ENCODE assay signal across 9 cellular contexts in the genomic region with DNA sequence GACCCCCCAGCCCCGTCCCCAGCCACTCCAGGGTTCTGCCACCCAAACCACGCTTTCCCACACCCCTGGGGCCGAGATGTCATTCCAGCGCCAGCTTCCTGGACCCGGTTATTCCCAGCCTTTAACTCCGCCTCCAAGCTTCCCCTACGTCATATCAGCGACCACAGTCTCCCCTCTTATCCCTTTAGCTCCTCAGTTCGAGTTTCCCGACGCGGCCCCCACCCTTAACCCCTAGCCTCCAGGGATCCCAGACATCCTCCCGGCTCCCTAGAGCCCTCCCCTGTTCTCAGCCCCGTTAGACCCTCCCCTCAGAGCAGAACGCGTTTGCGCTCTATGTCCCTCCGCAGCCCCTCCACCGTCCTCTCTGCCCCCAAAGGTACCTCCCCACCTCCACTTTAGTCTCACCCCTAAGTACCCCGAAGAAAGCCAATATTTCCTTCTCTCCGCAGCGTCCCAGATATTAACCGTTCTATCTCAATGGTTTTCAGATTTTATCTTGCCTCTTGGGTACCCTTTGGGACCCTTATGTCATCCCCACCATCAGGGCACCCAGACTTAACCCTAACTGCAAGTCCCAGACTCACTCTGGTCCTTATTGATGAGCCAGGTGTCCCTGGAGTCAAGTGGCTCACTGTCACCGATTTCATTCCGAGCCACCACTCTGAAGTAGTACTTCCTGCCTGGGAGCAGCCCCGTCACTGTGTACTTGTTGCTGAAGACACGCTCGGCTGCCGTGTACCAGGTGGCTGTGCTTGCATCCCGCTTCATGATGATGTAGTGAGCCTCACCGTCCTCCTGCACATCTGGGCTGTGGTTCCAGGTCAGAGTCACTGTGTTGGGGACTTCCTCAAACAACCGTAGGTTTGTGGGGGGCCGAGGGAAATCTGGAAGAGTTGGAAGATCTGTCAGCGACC. TPM values are rescaled to one million over a fixed set of nuclear protein-coding genes. Genes with fewer than 3 reads are reported as not detected.
DNase-seq lines count a peak whose midpoint lies in the region; ATAC-seq, FAIRE-seq and TF ChIP-seq lines count a peak whose summit lies in the region.
"Had no signal": no experiment of that assay in that cellular context is flagged by ENCODE, and none has a peak within 500 bp of the region (broad histone marks: within the 10 kb centered on the region; RNA-seq: fewer than 3 reads in every experiment).

No MANE protein-coding gene starts in this region.

- intact Hi-C loops in activated naive CD4-positive, alpha-beta T cell treated with anti-CD3 and anti-CD28 coated beads for 36 hours (cut with micrococcal nuclease) = loop anchor here (2.0 to 5.0 kb wide), 2 partner anchors 38 to 384 kb away; a partner anchor contains a TSS
- intact Hi-C loops in pancreas (cut with DNase I) = no loop called here

- CTCF ChIA-PET in activated naive CD4-positive, alpha-beta T cell treated with anti-CD3 and anti-CD28 coated beads for 36 hours (lab: Charles Lee) = interaction anchor here (0.9 to 6.8 kb wide), 4 partner anchors 15 to 166 kb away, joined by 3 to 51 read pairs (median 4); no protein-coding TSS in a partner anchor

- H3K4me3 ChIP-seq in pancreas = peak overlapping the region; percentile 15 to 50 (median 29)

- H3K27me3 ChIP-seq in pancreas = no peaks in the 10 kb centered on the region

- peak overlapping the region; percentile 71 for H3K4me3 Mint-ChIP-seq in activated naive CD4-positive, alpha-beta T cell treated with anti-CD3 and anti-CD28 coated beads for 36 hours
- H3K4me3 Mint-ChIP-seq in glutamatergic neuron (ENCODE audit: unreplicated experiment) = peak overlapping the region; percentile 70

- no peak for FAIRE-seq in pancreas (lab: Jason Lieb, UNC)
- FAIRE-seq: endometrium had no signal

- peaks cover 3 to 9% (median 5%) of the 10 kb centered on the region in 3 donors for H3K4me1 ChIP-seq in pancreas

- peak overlapping the region; percentile 20 to 67 (median 54) for H3K27ac ChIP-seq in pancreas

- 15 to 17% methylated on average over 30 to 34 of the region's 34 CpGs for WGBS in pancreas, 2 donors

- no peaks in the 10 kb centered on the region for H3K27me3 Mint-ChIP-seq in activated naive CD4-positive, alpha-beta T cell treated with anti-CD3 and anti-CD28 coated beads for 36 hours (ENCODE audit: low read depth)
- H3K27me3 Mint-ChIP-seq in glutamatergic neuron (ENCODE audit: unreplicated experiment) = peaks cover 6% of the 10 kb centered on the region

- H3K4me1 Mint-ChIP-seq in activated naive CD4-positive, alpha-beta T cell treated with anti-CD3 and anti-CD28 coated beads for 36 hours (ENCODE audit: low read depth) = peaks cover 23% of the 10 kb centered on the region
- peaks cover 3% of the 10 kb centered on the region for H3K4me1 Mint-ChIP-seq in glutamatergic neuron (ENCODE audit: low read depth, unreplicated experiment)

- H3K9me3 ChIP-seq in pancreas = no peaks in the 10 kb centered on the region

- TF ChIP-seq CTCF in glutamatergic neuron (IDR thresholded peaks at IDR 0.05; ENCODE audit: partially characterized antibody, unreplicated experiment) (no peak), pancreas (IDR thresholded peaks at IDR 0.05) (no peak)

- no peaks in the 10 kb centered on the region for H3K36me3 ChIP-seq in pancreas

- DNase-seq in AG20443 (ENCODE audit: low spot score) (peak; percentile 48), NCI-H510A treated with DMSO at 0.1 percent for 48 hours (lab: John Stamatoyannopoulos, UW) (peak; percentile 56), glutamatergic neuron (peak; percentile 50), pancreas (peak in 5 of 6 donors; percentile 45 to 71 (median 55)), inferior parietal cortex (ENCODE audit: extremely low spot score) (no peak), OCI-M2 (lab: John Stamatoyannopoulos, UW; ENCODE audit: unreplicated experiment) (no peak)
- peak; percentile 77 for DNase-seq in activated naive CD4-positive, alpha-beta T cell treated with anti-CD3 and anti-CD28 coated beads for 36 hours

- H3K9me3 Mint-ChIP-seq in activated naive CD4-positive, alpha-beta T cell treated with anti-CD3 and anti-CD28 coated beads for 36 hours = no peaks in the 10 kb centered on the region
- peaks cover 2% of the 10 kb centered on the region for H3K9me3 Mint-ChIP-seq in glutamatergic neuron (ENCODE audit: unreplicated experiment)

- peak overlapping the region; percentile 69 for H3K27ac Mint-ChIP-seq in activated naive CD4-positive, alpha-beta T cell treated with anti-CD3 and anti-CD28 coated beads for 36 hours
- peak overlapping the region; percentile 64 for H3K27ac Mint-ChIP-seq in glutamatergic neuron (ENCODE audit: unreplicated experiment)

- ATAC-seq in GM21360 (IDR thresholded peaks at IDR 0.05; ENCODE audit: unreplicated experiment) = peak; percentile 71
- ATAC-seq in pancreas = peak; percentile 74 to 88 (median 84)

- no peaks in the 10 kb centered on the region for H3K36me3 Mint-ChIP-seq in activated naive CD4-positive, alpha-beta T cell treated with anti-CD3 and anti-CD28 coated beads for 36 hours (ENCODE audit: low read depth)
- no peaks in the 10 kb centered on the region for H3K36me3 Mint-ChIP-seq in glutamatergic neuron (ENCODE audit: unreplicated experiment)

RNA-seq across cellular contexts. Expression of a gene that starts 8.0 kb away (rescaled TPM):
- under 1 TPM; 0.05 to 0.15 TPM for total RNA-seq in activated naive CD4-positive, alpha-beta T cell treated with anti-CD3 and anti-CD28 coated beads for 36 hours
- 5.4 TPM for total RNA-seq in glutamatergic neuron (ENCODE audit: unreplicated experiment)
- 1 to 10 TPM; 2.5 to 9.3 (median 2.9) TPM for total RNA-seq in pancreas
- polyA plus RNA-seq in pancreas = 1 to 10 TPM; 1.4 to 2.4 TPM

RNA-seq across cellular contexts. Expression of a gene that starts 19.4 kb away (rescaled TPM):
- 1 to 10 TPM; 1.2 to 1.3 TPM for total RNA-seq in activated naive CD4-positive, alpha-beta T cell treated with anti-CD3 and anti-CD28 coated beads for 36 hours
- total RNA-seq in glutamatergic neuron (ENCODE audit: unreplicated experiment) = 1.1 TPM
- total RNA-seq in pancreas = 1 to 10 TPM in 1 of 6 donors, under 1 TPM in 5; 0.16 to 1.2 (median 0.64) TPM
- under 1 TPM; 0.77 to 0.84 TPM for polyA plus RNA-seq in pancreas

Comparison
In these comparisons a context has a peak if more than half of its experiments do, and no peak if none do; other contexts are left out.
1. DNase-seq: peak in AG20443 (single experiment), NCI-H510A treated with DMSO at 0.1 percent for 48 hours (single experiment), activated naive CD4-positive, alpha-beta T cell treated with anti-CD3 and anti-CD28 coated beads for 36 hours (single experiment), glutamatergic neuron (single experiment) and pancreas (5 of 6); none in inferior parietal cortex (single experiment) and OCI-M2 (single experiment).